In genomic region chr7:159033473-159033825, GRCh38 we compare ENCODE assay signal across 29 cellular contexts.
"Had no signal": no experiment of that assay in that cellular context is flagged by ENCODE, and none has a peak within 500 bp of the region (broad histone marks: within the 10 kb centered on the region; RNA-seq: fewer than 3 reads in every experiment).

No MANE protein-coding gene starts in this region.

- H3K27ac Mint-ChIP-seq: activated CD4-positive, alpha-beta memory T cell treated with anti-CD3 and anti-CD28 coated beads, Interleukin-2, amount 10 ng/mL, durations not matched to agents 7 days and 5 days; activated CD8-positive, alpha-beta memory T cell treated with anti-CD3 and anti-CD28 coated beads, Interleukin-2, amount 10 ng/mL, durations not matched to agents 7 days and 5 days; activated naive CD8-positive, alpha-beta T cell treated with anti-CD3 and anti-CD28 coated beads for 36 hours; activated T-cell treated with anti-CD3 and anti-CD28 coated beads, Interleukin-2, amount 50 U/mL, for 72 hours; activated T-helper 17 cell treated with anti-CD3 and anti-CD28 coated beads, Interleukin-2, amount 50 U/mL, for 72 hours had no signal

- H3K4me1 Mint-ChIP-seq: activated CD4-positive, alpha-beta memory T cell treated with anti-CD3 and anti-CD28 coated beads, Interleukin-2, amount 10 ng/mL, durations not matched to agents 7 days and 5 days; activated CD8-positive, alpha-beta memory T cell treated with anti-CD3 and anti-CD28 coated beads, Interleukin-2, amount 10 ng/mL, durations not matched to agents 7 days and 5 days; activated T-helper 17 cell treated with anti-CD3 and anti-CD28 coated beads, Interleukin-2, amount 50 U/mL, for 72 hours had no signal

- H3K4me3 ChIP-seq: SJCRH30, SK-N-MC had no signal

- H3K36me3 Mint-ChIP-seq: activated CD8-positive, alpha-beta memory T cell treated with anti-CD3 and anti-CD28 coated beads, Interleukin-2, amount 10 ng/mL, durations not matched to agents 7 days and 5 days; activated naive CD8-positive, alpha-beta T cell treated with anti-CD3 and anti-CD28 coated beads for 36 hours had no signal

- DNase-seq: activated CD4-positive, alpha-beta T cell treated with anti-CD3 and anti-CD28 coated beads for 1 hour; activated CD4-positive, alpha-beta T cell treated with anti-CD3 and anti-CD28 coated beads for 48 hours; activated CD4-positive, CD25-positive, alpha-beta regulatory T cell; activated effector memory CD4-positive, alpha-beta T cell treated with anti-CD3 and anti-CD28 coated beads, Interleukin-2, amount 50 U/mL, for 16 hours; activated naive CD4-positive, alpha-beta T cell; activated naive CD4-positive, alpha-beta T cell treated with anti-CD3 and anti-CD28 coated beads, Interleukin-2, amount 50 U/mL, for 16 hours; activated naive CD8-positive, alpha-beta T cell treated with anti-CD3 and anti-CD28 coated beads for 36 hours; activated T-cell treated with anti-CD3 and anti-CD28 coated beads, Interleukin-2, amount 50 U/mL, for 72 hours; amniotic stem cell; aorta; Karpas-422; KBM-7; NCI-H1105; NCI-H1417 treated with DMSO at 0.1 percent for 48 hours; NCI-H187 treated with DMSO at 0.1 percent for 48 hours; NCI-H2081; NCI-H2171 treated with DMSO at 0.1 percent for 48 hours; NCI-H2227 treated with DMSO at 0.1 percent for 48 hours; NCI-H446; NCI-H524 treated with DMSO at 0.1 percent for 48 hours; SHP77; SJCRH30; T1000; WERI-Rb-1 had no signal

- ATAC-seq: activated CD8-positive, alpha-beta memory T cell treated with anti-CD3 and anti-CD28 coated beads, Interleukin-2, amount 10 ng/mL, durations not matched to agents 7 days and 5 days; activated T-cell treated with anti-CD3 and anti-CD28 coated beads, Interleukin-2, amount 50 U/mL, for 72 hours; activated T-helper 17 cell treated with anti-CD3 and anti-CD28 coated beads, Interleukin-2, amount 50 U/mL, for 72 hours; Panc1 had no signal

- H3K9me3 ChIP-seq: SJCRH30 had no signal

- H3K27ac ChIP-seq: SJCRH30, SK-N-MC, WERI-Rb-1 had no signal

- H3K4me1 ChIP-seq: SJCRH30 had no signal

- H3K4me3 Mint-ChIP-seq: activated CD4-positive, alpha-beta memory T cell treated with anti-CD3 and anti-CD28 coated beads, Interleukin-2, amount 10 ng/mL, durations not matched to agents 7 days and 5 days; activated CD8-positive, alpha-beta memory T cell treated with anti-CD3 and anti-CD28 coated beads, Interleukin-2, amount 10 ng/mL, durations not matched to agents 7 days and 5 days; activated naive CD8-positive, alpha-beta T cell treated with anti-CD3 and anti-CD28 coated beads for 36 hours; activated T-cell treated with anti-CD3 and anti-CD28 coated beads, Interleukin-2, amount 50 U/mL, for 72 hours; activated T-helper 17 cell treated with anti-CD3 and anti-CD28 coated beads, Interleukin-2, amount 50 U/mL, for 72 hours had no signal

- H3K9me3 Mint-ChIP-seq: activated CD4-positive, alpha-beta memory T cell treated with anti-CD3 and anti-CD28 coated beads, Interleukin-2, amount 10 ng/mL, durations not matched to agents 7 days and 5 days; activated naive CD8-positive, alpha-beta T cell treated with anti-CD3 and anti-CD28 coated beads for 36 hours; activated T-cell treated with anti-CD3 and anti-CD28 coated beads, Interleukin-2, amount 50 U/mL, for 72 hours; activated T-helper 17 cell treated with anti-CD3 and anti-CD28 coated beads, Interleukin-2, amount 50 U/mL, for 72 hours had no signal

- H3K27me3 ChIP-seq: SJCRH30 had no signal

- H3K36me3 ChIP-seq: WERI-Rb-1 had no signal
